In genomic region chr3:187986514-187986934, GRCh38 we compare ENCODE assay signal across 8 cellular contexts.
A peak's percentile ranks its signal among the peaks of the same experiment; 100 is the strongest.
DNase-seq lines count a peak whose midpoint lies in the region; TF ChIP-seq lines count a peak whose summit lies in the region.

No MANE protein-coding gene starts in this region.

- H3K36me3 ChIP-seq in Loucy (ENCODE audit: insufficient read depth, low read length) (no peaks in the 10 kb centered on the region), mesenchymal stem cell (ENCODE audit: control insufficient read depth in 1 of 2, insufficient read depth in 2 of 2, low read depth in 1 of 2, low read length in 2 of 2) (no peaks in the 10 kb centered on the region)

- no peaks in the 10 kb centered on the region for H3K79me2 ChIP-seq in Loucy (ENCODE audit: insufficient read depth, low read length)

- TF ChIP-seq CTCF in AG09309 (IDR thresholded peaks at IDR 0.05; ENCODE audit: control insufficient read depth, insufficient read depth, low read depth, low read length, missing control alignments) (no peak), Loucy (conservative IDR thresholded peaks at IDR 0.05; ENCODE audit: low read length) (no peak)

- H3K4me1 Mint-ChIP-seq in activated T-cell treated with anti-CD3 and anti-CD28 coated beads, Interleukin-2, amount 50 U/mL, for 24 hours (ENCODE audit: low read depth) = peaks cover 59% of the 10 kb centered on the region

- H3F3A ChIP-seq in Loucy (ENCODE audit: low read depth) = no peaks in the 10 kb centered on the region

- no peak overlapping the region for H3K4ac ChIP-seq in mesenchymal stem cell (ENCODE audit: low read depth in 1 of 2, low read length in 2 of 2)

- POLR2A ChIA-PET in HEK293T (lab: Yijun Ruan, JAX) = no interaction called here

- peak overlapping the region; percentile 25 for H3K4me3 Mint-ChIP-seq in activated T-cell treated with anti-CD3 and anti-CD28 coated beads, Interleukin-2, amount 50 U/mL, for 24 hours

- H3K14ac ChIP-seq in mesenchymal stem cell (ENCODE audit: low read length in 2 of 2) = no peak overlapping the region

- no peak overlapping the region for H2BK5ac ChIP-seq in mesenchymal stem cell (ENCODE audit: low read depth, low read length, poor library complexity, severe bottlenecking)

- H3K4me2 ChIP-seq in Loucy (ENCODE audit: low read depth, low read length, poor library complexity, severe bottlenecking) (peak overlapping the region; percentile 68), mesenchymal stem cell (ENCODE audit: low read length, poor library complexity, severe bottlenecking) (no peak overlapping the region)

- no peak overlapping the region for H3K23ac ChIP-seq in mesenchymal stem cell (ENCODE audit: low read length in 2 of 2)

- no peaks in the 10 kb centered on the region for H3K9me2 ChIP-seq in Loucy (replicated peaks; ENCODE audit: low read depth, low read length)

- H3K27ac ChIP-seq in mesenchymal stem cell (ENCODE audit: low read length, poor library complexity, severe bottlenecking) = peak overlapping the region; percentile 17

- no peak overlapping the region for H4K8ac ChIP-seq in mesenchymal stem cell (ENCODE audit: low read length)

- peaks cover 6% of the 10 kb centered on the region for H3K9me3 Mint-ChIP-seq in activated T-cell treated with anti-CD3 and anti-CD28 coated beads, Interleukin-2, amount 50 U/mL, for 24 hours

- H4K20me1 ChIP-seq in Loucy (ENCODE audit: insufficient read depth, low read length, poor library complexity, severe bottlenecking) = no peaks in the 10 kb centered on the region

- H2BK120ac ChIP-seq in mesenchymal stem cell (ENCODE audit: low read depth, low read length) = no peak overlapping the region

- 8% methylated on average over 5 of the region's 5 CpGs for WGBS in mesenchymal stem cell

- H3K79me1 ChIP-seq in mesenchymal stem cell (replicated peaks; ENCODE audit: low read length, poor library complexity, severe bottlenecking) = no peaks in the 10 kb centered on the region

- H3K27ac Mint-ChIP-seq in activated T-cell treated with anti-CD3 and anti-CD28 coated beads, Interleukin-2, amount 50 U/mL, for 24 hours = peak overlapping the region; percentile 82

- peak overlapping the region; percentile 60 for H3K9ac ChIP-seq in Loucy (ENCODE audit: low read depth, low read length, poor library complexity, severe bottlenecking)
- no peak overlapping the region for H3K9ac ChIP-seq in mesenchymal stem cell (ENCODE audit: low read length)

- H3K27me3 ChIP-seq in Loucy (ENCODE audit: insufficient read depth, low read length, poor library complexity, severe bottlenecking) (no peaks in the 10 kb centered on the region), mesenchymal stem cell (ENCODE audit: control insufficient read depth in 1 of 2, insufficient read depth in 1 of 2, low read length in 2 of 2) (no peaks in the 10 kb centered on the region)

- H2BK15ac ChIP-seq in mesenchymal stem cell (ENCODE audit: low read depth, poor library complexity, severe bottlenecking) = peak overlapping the region; percentile 49

- H3K36me3 Mint-ChIP-seq in activated T-cell treated with anti-CD3 and anti-CD28 coated beads, Interleukin-2, amount 50 U/mL, for 24 hours (ENCODE audit: low read depth) = no peaks in the 10 kb centered on the region

- CTCF ChIA-PET in HEK293T (lab: Yijun Ruan, JAX) = no interaction called here

- H4K91ac ChIP-seq in mesenchymal stem cell (ENCODE audit: low read length) = peak overlapping the region; percentile 30

- peak overlapping the region in 1 of 2 experiments; percentile 80 for H2BK12ac ChIP-seq in mesenchymal stem cell (ENCODE audit: low read length in 2 of 2)

- no peaks in the 10 kb centered on the region for H3K27me3 Mint-ChIP-seq in activated T-cell treated with anti-CD3 and anti-CD28 coated beads, Interleukin-2, amount 50 U/mL, for 24 hours

- H3K4me3 ChIP-seq in AG09309 (ENCODE audit: control insufficient read depth, low read depth, low read length) = no peak overlapping the region
- peak overlapping the region; percentile 37 for H3K4me3 ChIP-seq in Loucy (ENCODE audit: low read length, poor library complexity, severe bottlenecking)
- no peak overlapping the region for H3K4me3 ChIP-seq in mesenchymal stem cell (ENCODE audit: insufficient read depth in 1 of 2, low read depth in 1 of 2, low read length in 2 of 2)

- H2AK5ac ChIP-seq in mesenchymal stem cell (ENCODE audit: low read length, severe bottlenecking) = no peak overlapping the region

- peak overlapping the region; percentile 55 to 61 for H3K18ac ChIP-seq in mesenchymal stem cell (ENCODE audit: low read depth in 1 of 2, low read length in 2 of 2)

- DNase-seq in AG09309 (ENCODE audit: low read depth) = peak; percentile 59
- DNase-seq in activated T-cell treated with anti-CD3 and anti-CD28 coated beads, Interleukin-2, amount 50 U/mL, for 24 hours = peak; percentile 69
- peak; percentile 91 for DNase-seq in mesenchymal stem cell
- no peak for DNase-seq in medulla oblongata (ENCODE audit: extremely low spot score)
- no peak for DNase-seq in NCI-H446 (lab: John Stamatoyannopoulos, UW)
- DNase-seq in HEK293T (ENCODE audit: extremely low spot score) = no peak
- no peak for DNase-seq in pons (ENCODE audit: low spot score)

- H3K4me1 ChIP-seq in Loucy (ENCODE audit: insufficient read depth, low read length, poor library complexity, severe bottlenecking) (peaks cover 76% of the 10 kb centered on the region), mesenchymal stem cell (ENCODE audit: control insufficient read depth, insufficient read depth, low read depth, low read length) (peaks cover 14% of the 10 kb centered on the region)

- H2AFZ ChIP-seq in Loucy (ENCODE audit: low read length) = peak overlapping the region; percentile 28
- peak overlapping the region; percentile 19 for H2AFZ ChIP-seq in mesenchymal stem cell (ENCODE audit: low read depth, low read length)

- H3K9me3 ChIP-seq in Loucy (ENCODE audit: insufficient read depth, low read depth, low read length) = no peaks in the 10 kb centered on the region
- H3K9me3 ChIP-seq in mesenchymal stem cell (ENCODE audit: control insufficient read depth, low read length) = no peaks in the 10 kb centered on the region

TF ChIP-seq in HEK293T, 16 proteins besides CTCF, POLR2A, EP300 and RAD21:
- no peak for TF ChIP-seq NFRKB (IDR thresholded peaks at IDR 0.05)
- no peak for TF ChIP-seq FOXK2 (IDR thresholded peaks at IDR 0.05)
- TF ChIP-seq FOXA1 (IDR thresholded peaks at IDR 0.05) = no peak
- no peak for TF ChIP-seq L3MBTL2 (conservative IDR thresholded peaks at IDR 0.05)

Comparison
In these comparisons a context has a peak if more than half of its experiments do, and no peak if none do; other contexts are left out.
1. DNase-seq: peak in AG09309 (single experiment), activated T-cell treated with anti-CD3 and anti-CD28 coated beads, Interleukin-2, amount 50 U/mL, for 24 hours (single experiment) and mesenchymal stem cell (single experiment); none in medulla oblongata (single experiment), NCI-H446 (0 of 2), HEK293T (single experiment) and pons (single experiment).